ENCODE assay signal across 18 cellular contexts in genomic region chr3:116020989-116021388, GRCh38.
"Had no signal": no experiment of that assay in that cellular context is flagged by ENCODE, and none has a peak within 500 bp of the region (broad histone marks: within the 10 kb centered on the region; RNA-seq: fewer than 3 reads in every experiment).

No MANE protein-coding gene starts in this region.

- ATAC-seq: heart right ventricle; left ventricle myocardium superior; naive thymus-derived CD8-positive, alpha-beta T cell had no signal

- H3K36me3 Mint-ChIP-seq: activated naive CD4-positive, alpha-beta T cell treated with anti-CD3 and anti-CD28 coated beads, Interleukin-2, amount 10 ng/mL, durations not matched to agents 7 days and 5 days; naive thymus-derived CD8-positive, alpha-beta T cell; stimulated activated memory B cell treated with anti-CD40 and anti-IgM and Interleukin-4, amounts not matched to agents 10 μg/mL and 1 μg/mL and 100 μg/mL, for 72 hours had no signal

- H3K4me1 Mint-ChIP-seq: activated naive CD4-positive, alpha-beta T cell treated with anti-CD3 and anti-CD28 coated beads, Interleukin-2, amount 10 ng/mL, durations not matched to agents 7 days and 5 days; central memory CD8-positive, alpha-beta T cell; naive thymus-derived CD8-positive, alpha-beta T cell; stimulated activated memory B cell treated with anti-CD40 and anti-IgM and Interleukin-4, amounts not matched to agents 10 μg/mL and 1 μg/mL and 100 μg/mL, for 72 hours had no signal

- H3K27me3 Mint-ChIP-seq: activated naive CD4-positive, alpha-beta T cell treated with anti-CD3 and anti-CD28 coated beads, Interleukin-2, amount 10 ng/mL, durations not matched to agents 7 days and 5 days; central memory CD8-positive, alpha-beta T cell; stimulated activated memory B cell treated with anti-CD40 and anti-IgM and Interleukin-4, amounts not matched to agents 10 μg/mL and 1 μg/mL and 100 μg/mL, for 72 hours had no signal

- H3K36me3 ChIP-seq: heart right ventricle, sigmoid colon, WERI-Rb-1 had no signal

- H3K4me3 ChIP-seq: heart right ventricle, sigmoid colon had no signal

- H3K27ac ChIP-seq: heart right ventricle, parathyroid adenoma, sigmoid colon, WERI-Rb-1 had no signal

- DNase-seq: activated CD4-positive, alpha-beta T cell treated with anti-CD3 and anti-CD28 coated beads for 1 hour; activated CD8-positive, alpha-beta memory T cell treated with anti-CD3 and anti-CD28 coated beads for 24 hours; activated CD8-positive, alpha-beta memory T cell treated with anti-CD3 and anti-CD28 coated beads, Interleukin-2, amount 50 U/mL, for 48 hours; activated effector memory CD4-positive, alpha-beta T cell treated with Interleukin-2 at 50 U/mL for 16 hours; activated naive CD4-positive, alpha-beta T cell treated with anti-CD3 and anti-CD28 coated beads, Interleukin-2, amount 10 ng/mL, durations not matched to agents 7 days and 5 days; activated T-cell treated with anti-CD3 and anti-CD28 coated beads, Interleukin-2, amount 50 U/mL, for 48 hours; aorta; effector CD4-positive, alpha-beta T cell; heart right ventricle; left ventricle myocardium superior; mesendoderm; naive thymus-derived CD8-positive, alpha-beta T cell; sigmoid colon; stimulated activated CD4-positive, alpha-beta T cell treated with anti-CD3 and anti-CD28 coated beads, Interleukin-4, amount 100 ng/mL, for 24 hours; WERI-Rb-1 had no signal

- H3K27me3 ChIP-seq: heart right ventricle, sigmoid colon had no signal

- H3K27ac Mint-ChIP-seq: activated naive CD4-positive, alpha-beta T cell treated with anti-CD3 and anti-CD28 coated beads, Interleukin-2, amount 10 ng/mL, durations not matched to agents 7 days and 5 days; naive thymus-derived CD8-positive, alpha-beta T cell; stimulated activated memory B cell treated with anti-CD40 and anti-IgM and Interleukin-4, amounts not matched to agents 10 μg/mL and 1 μg/mL and 100 μg/mL, for 72 hours had no signal

- H3K4me1 ChIP-seq: heart right ventricle, parathyroid adenoma, sigmoid colon had no signal

- H3K9me3 Mint-ChIP-seq: activated naive CD4-positive, alpha-beta T cell treated with anti-CD3 and anti-CD28 coated beads, Interleukin-2, amount 10 ng/mL, durations not matched to agents 7 days and 5 days; naive thymus-derived CD8-positive, alpha-beta T cell; stimulated activated memory B cell treated with anti-CD40 and anti-IgM and Interleukin-4, amounts not matched to agents 10 μg/mL and 1 μg/mL and 100 μg/mL, for 72 hours had no signal

- H3K9me3 ChIP-seq: heart right ventricle, sigmoid colon had no signal

- H3K4me3 Mint-ChIP-seq: activated naive CD4-positive, alpha-beta T cell treated with anti-CD3 and anti-CD28 coated beads, Interleukin-2, amount 10 ng/mL, durations not matched to agents 7 days and 5 days; central memory CD8-positive, alpha-beta T cell; naive thymus-derived CD8-positive, alpha-beta T cell; stimulated activated memory B cell treated with anti-CD40 and anti-IgM and Interleukin-4, amounts not matched to agents 10 μg/mL and 1 μg/mL and 100 μg/mL, for 72 hours had no signal
